In genomic region chrX:141787655-141788054, GRCh38 we compare ENCODE assay signal across 12 cellular contexts. TPM values are rescaled to one million over a fixed set of nuclear protein-coding genes. Genes with fewer than 3 reads are reported as not detected.
"Had no signal": no experiment of that assay in that cellular context is flagged by ENCODE, and none has a peak within 500 bp of the region (broad histone marks: within the 10 kb centered on the region; RNA-seq: fewer than 3 reads in every experiment).

No MANE protein-coding gene starts in this region.

- H3K4me3 ChIP-seq: GM23248, HAP-1, K562 had no signal

- H3K9me3 Mint-ChIP-seq: HFFc6 had no signal

- H3K36me3 ChIP-seq: HAP-1 had no signal

- H3K4me1 ChIP-seq: HAP-1 had no signal

- FAIRE-seq: HTR-8/SVneo, K562 had no signal

- H3K27ac ChIP-seq: GM23248 had no signal

- ATAC-seq: HCT116, K562 had no signal

- DNase-seq: GM23248, GOT3, H7, HFFc6, IMR-90, KG1 had no signal

- H3K27ac Mint-ChIP-seq: HFFc6 had no signal

- H3K4me3 Mint-ChIP-seq: HFFc6 had no signal

- H3K9me3 ChIP-seq: HAP-1 had no signal

- H3K9ac ChIP-seq: GM23248 had no signal

RNA-seq across cellular contexts. Expression of gene MAGEC3, which starts 50.5 kb away (rescaled TPM):
- total RNA-seq: GM23248, H4, H7, HT-29, IMR-90 had no signal
- polyA plus RNA-seq: GM23248, IMR-90 had no signal
